Comparison of ENCODE assay signal across 8 cellular contexts in the genomic region with DNA sequence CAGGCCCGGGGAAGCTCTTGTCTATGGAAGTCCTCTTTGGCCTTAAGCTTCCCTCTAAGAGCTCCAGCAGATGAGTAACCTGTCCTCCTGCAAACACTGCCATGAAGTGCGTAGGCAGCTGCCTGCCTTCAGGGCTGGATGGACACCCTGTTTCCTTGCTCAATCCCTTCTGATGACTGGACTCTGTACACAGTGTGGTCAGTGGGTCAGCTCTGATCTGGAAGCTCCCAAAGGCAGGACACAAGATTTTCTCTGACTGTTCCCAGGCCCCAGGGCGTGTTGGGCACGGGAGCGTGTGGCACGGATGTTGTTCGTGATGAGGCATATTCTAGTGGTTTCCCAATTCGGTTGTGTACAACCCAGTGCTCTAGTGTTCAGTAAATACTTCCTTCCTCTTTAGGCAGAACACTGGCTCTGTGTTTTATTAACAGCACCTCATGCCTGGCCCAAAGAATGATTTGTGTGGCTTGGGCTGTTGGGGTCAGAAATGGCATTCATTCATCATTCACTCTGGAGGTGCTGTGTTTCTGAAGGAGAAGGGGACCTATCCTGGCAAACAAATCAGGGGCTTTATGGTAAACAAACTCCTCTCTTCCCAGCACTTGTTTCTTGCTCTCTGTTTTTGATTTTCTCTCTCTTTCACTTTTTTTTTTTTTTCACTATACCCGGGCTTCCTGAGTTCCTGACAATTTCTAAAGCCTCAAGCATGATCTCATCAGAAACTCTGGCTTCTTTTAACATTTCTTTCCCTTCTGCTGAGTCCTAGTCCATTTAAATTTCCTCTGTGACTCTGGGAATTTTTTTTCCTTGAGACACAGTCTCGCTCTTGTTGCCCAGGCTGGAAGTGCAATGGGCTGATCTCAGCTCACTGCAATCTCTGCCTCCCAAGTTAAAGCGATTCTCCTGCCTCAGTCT. TPM values are rescaled to one million over a fixed set of nuclear protein-coding genes. Genes with fewer than 3 reads are reported as not detected.
DNase-seq lines count a peak whose midpoint lies in the region; ATAC-seq, FAIRE-seq and TF ChIP-seq lines count a peak whose summit lies in the region.

No MANE protein-coding gene starts in this region.

- no peaks in the 10 kb centered on the region for H3K36me3 Mint-ChIP-seq in activated CD4-positive, alpha-beta T cell treated with anti-CD3 and anti-CD28 coated beads for 36 hours (ENCODE audit: low read depth)
- H3K36me3 Mint-ChIP-seq in astrocyte (ENCODE audit: low read depth, unreplicated experiment): no peaks in the 10 kb centered on the region

- H3K27me3 ChIP-seq in astrocyte (ENCODE audit: insufficient read depth, low read length): no peaks in the 10 kb centered on the region
- H3K27me3 ChIP-seq in subcutaneous abdominal adipose tissue (ENCODE audit: control insufficient read depth in 5 of 5, insufficient read depth in 4 of 5, low read length in 5 of 5): no peaks in the 10 kb centered on the region
- H3K27me3 ChIP-seq in MM.1S (replicated peaks; ENCODE audit: insufficient read depth, low read length): no peaks in the 10 kb centered on the region

- H3K27ac ChIP-seq in astrocyte (ENCODE audit: low read depth, low read length) (no peak overlapping the region), subcutaneous abdominal adipose tissue (ENCODE audit: low read depth, low read length) (peak overlapping the region; percentile 93), MM.1S (ENCODE audit: low read length) (no peak overlapping the region)

- H3K79me2 ChIP-seq in astrocyte (ENCODE audit: insufficient read depth, low read length): no peaks in the 10 kb centered on the region
- H3K79me2 ChIP-seq in MM.1S (ENCODE audit: low read length): no peaks in the 10 kb centered on the region

- peak; percentile 59 for DNase-seq in activated CD4-positive, alpha-beta T cell treated with anti-CD3 and anti-CD28 coated beads for 36 hours
- DNase-seq in activated CD4-positive, alpha-beta T cell treated with anti-CD3 and anti-CD28 coated beads, Interleukin-2, amount 50 U/mL, for 4 hours: no peak
- DNase-seq in NOMO-1 treated with DMSO at 0.1 percent for 48 hours (lab: John Stamatoyannopoulos, UW; ENCODE audit: unreplicated experiment) (peak; percentile 88), astrocyte (ENCODE audit: low read depth) (peak; percentile 79), left kidney (ENCODE audit: low read depth, low spot score) (peak; percentile 67), NAMALWA (ENCODE audit: low spot score) (no peak), MM.1S (no peak)

- TF ChIP-seq CTCF in astrocyte (IDR thresholded peaks at IDR 0.05; ENCODE audit: insufficient read depth, low read depth, low read length) (no peak), MM.1S (IDR thresholded peaks at IDR 0.05; ENCODE audit: low read length) (no peak)

- peaks cover 10% of the 10 kb centered on the region; the same call in 1 of the 2 replicates for H3F3A ChIP-seq in MM.1S (ENCODE audit: insufficient read depth, low read length)

- H4K20me1 ChIP-seq in astrocyte (ENCODE audit: insufficient read depth, low read length) (no peaks in the 10 kb centered on the region), MM.1S (ENCODE audit: insufficient read depth, low read length) (no peaks in the 10 kb centered on the region)

- H3K27me3 Mint-ChIP-seq in activated CD4-positive, alpha-beta T cell treated with anti-CD3 and anti-CD28 coated beads for 36 hours: no peaks in the 10 kb centered on the region
- no peaks in the 10 kb centered on the region for H3K27me3 Mint-ChIP-seq in astrocyte (ENCODE audit: low read depth, unreplicated experiment)

- H3K27ac Mint-ChIP-seq in activated CD4-positive, alpha-beta T cell treated with anti-CD3 and anti-CD28 coated beads for 36 hours: peak overlapping the region; percentile 86
- peak overlapping the region; percentile 82 for H3K27ac Mint-ChIP-seq in astrocyte (ENCODE audit: unreplicated experiment)

- H3K4me1 ChIP-seq in astrocyte (ENCODE audit: insufficient read depth, low read length) (peaks cover 2% of the 10 kb centered on the region), subcutaneous abdominal adipose tissue (ENCODE audit: control insufficient read depth in 5 of 5, insufficient read depth in 5 of 5, low read length in 5 of 5) (peaks cover 10 to 45% (median 35%) of the 10 kb centered on the region in 5 donors), MM.1S (ENCODE audit: low read length) (peaks cover 23% of the 10 kb centered on the region)

- H3K9me3 ChIP-seq in astrocyte (ENCODE audit: insufficient read depth, low read depth, low read length): no peaks in the 10 kb centered on the region
- no peaks in the 10 kb centered on the region for H3K9me3 ChIP-seq in subcutaneous abdominal adipose tissue (ENCODE audit: control insufficient read depth in 5 of 5, low read length in 5 of 5)
- no peaks in the 10 kb centered on the region for H3K9me3 ChIP-seq in MM.1S (replicated peaks; ENCODE audit: insufficient read depth, low read length)

- no peaks in the 10 kb centered on the region for H3K9me2 ChIP-seq in MM.1S (replicated peaks; ENCODE audit: insufficient read depth, low read length)

- H3K4me3 ChIP-seq in astrocyte (ENCODE audit: insufficient read depth, low read depth, low read length) (no peak overlapping the region), subcutaneous abdominal adipose tissue (ENCODE audit: low read depth in 1 of 5, low read length in 5 of 5) (peak overlapping the region in 1 of 5 donors; percentile 18), MM.1S (ENCODE audit: low read length) (no peak overlapping the region)

- H3K36me3 ChIP-seq in astrocyte (ENCODE audit: insufficient read depth, low read length) (no peaks in the 10 kb centered on the region), subcutaneous abdominal adipose tissue (ENCODE audit: control insufficient read depth in 5 of 5, insufficient read depth in 5 of 5, low read length in 5 of 5) (no peaks in the 10 kb centered on the region), MM.1S (replicated peaks; ENCODE audit: insufficient read depth, low read length) (no peaks in the 10 kb centered on the region)

- H3K4me3 Mint-ChIP-seq in activated CD4-positive, alpha-beta T cell treated with anti-CD3 and anti-CD28 coated beads for 36 hours: peak overlapping the region; percentile 15
- peak overlapping the region; percentile 13 for H3K4me3 Mint-ChIP-seq in astrocyte (ENCODE audit: unreplicated experiment)

- CTCF ChIA-PET in activated CD4-positive, alpha-beta T cell treated with anti-CD3 and anti-CD28 coated beads for 36 hours (lab: Charles Lee): interaction anchor here (0.6 to 1.2 kb wide), 7 partner anchors 9 to 202 kb away, joined by 3 to 5 read pairs (median 3); no protein-coding TSS in a partner anchor

- POLR2A ChIA-PET in activated CD4-positive, alpha-beta T cell treated with anti-CD3 and anti-CD28 coated beads for 36 hours (lab: Charles Lee): interaction anchor here (1.1 kb wide), 1 partner anchor 12 kb away, joined by 5 read pairs; no protein-coding TSS in a partner anchor

- no peak overlapping the region for H2AFZ ChIP-seq in astrocyte (ENCODE audit: low read depth, low read length)
- no peak overlapping the region for H2AFZ ChIP-seq in MM.1S (ENCODE audit: low read length)

- intact Hi-C loops in activated CD4-positive, alpha-beta T cell treated with anti-CD3 and anti-CD28 coated beads for 36 hours (cut with DNase I, micrococcal nuclease): no loop called here

- peak; percentile 77 for ATAC-seq in activated CD4-positive, alpha-beta T cell treated with anti-CD3 and anti-CD28 coated beads for 36 hours

- FAIRE-seq in astrocyte (lab: Jason Lieb, UNC): no peak

- H3K4me2 ChIP-seq in astrocyte (ENCODE audit: low read length): peak overlapping the region; percentile 9
- H3K4me2 ChIP-seq in MM.1S (ENCODE audit: low read depth, low read length): no peak overlapping the region

- no peaks in the 10 kb centered on the region for H3K9me3 Mint-ChIP-seq in activated CD4-positive, alpha-beta T cell treated with anti-CD3 and anti-CD28 coated beads for 36 hours (ENCODE audit: low read depth)
- no peaks in the 10 kb centered on the region for H3K9me3 Mint-ChIP-seq in astrocyte (ENCODE audit: unreplicated experiment)

- H3K4me1 Mint-ChIP-seq in activated CD4-positive, alpha-beta T cell treated with anti-CD3 and anti-CD28 coated beads for 36 hours: peaks cover 50% of the 10 kb centered on the region
- peaks cover 17% of the 10 kb centered on the region for H3K4me1 Mint-ChIP-seq in astrocyte (ENCODE audit: low read depth, unreplicated experiment)

- H3K9ac ChIP-seq in astrocyte (ENCODE audit: low read length) (no peak overlapping the region), subcutaneous abdominal adipose tissue (ENCODE audit: low read length in 5 of 5) (peak overlapping the region in 3 of 5 donors; percentile 14 to 68 (median 36)), MM.1S (ENCODE audit: low read length) (no peak overlapping the region)

RNA-seq across cellular contexts. Expression of gene RNF157, which starts 12.0 kb away (rescaled TPM):
- 10 to 100 TPM; 24.0 to 39.4 TPM for total RNA-seq in activated CD4-positive, alpha-beta T cell treated with anti-CD3 and anti-CD28 coated beads for 36 hours
- 1.4 and 1.8 TPM in 2 replicates for total RNA-seq in astrocyte

RNA-seq across cellular contexts. Expression of gene UBALD2, which starts 12.9 kb away (rescaled TPM):
- total RNA-seq in activated CD4-positive, alpha-beta T cell treated with anti-CD3 and anti-CD28 coated beads for 36 hours: 100 to 1,000 TPM; 299 to 639 TPM
- total RNA-seq in astrocyte: 32.8 and 34.6 TPM in 2 replicates

RNA-seq across cellular contexts. Expression of gene QRICH2, which starts 55.8 kb away (rescaled TPM):
- total RNA-seq in activated CD4-positive, alpha-beta T cell treated with anti-CD3 and anti-CD28 coated beads for 36 hours: 1 to 10 TPM in 1 of 2 experiments, under 1 TPM in 1; 0.63 to 1.2 TPM
- 2.5 and 3.8 TPM in 2 replicates for total RNA-seq in astrocyte

Comparison
In these comparisons a context has a peak if more than half of its experiments do, and no peak if none do; other contexts are left out.
1. DNase-seq: peak in activated CD4-positive, alpha-beta T cell treated with anti-CD3 and anti-CD28 coated beads for 36 hours (single experiment), NOMO-1 treated with DMSO at 0.1 percent for 48 hours (single experiment), astrocyte (single experiment) and left kidney (single experiment); none in activated CD4-positive, alpha-beta T cell treated with anti-CD3 and anti-CD28 coated beads, Interleukin-2, amount 50 U/mL, for 4 hours (0 of 2), NAMALWA (single experiment) and MM.1S (single experiment).
2. H3K9ac ChIP-seq: peak in subcutaneous abdominal adipose tissue (3 of 5); none in astrocyte (single experiment) and MM.1S (single experiment).